Comparison of ENCODE assay signal across 12 cellular contexts in genomic region chr4:83216856-83217683, GRCh38.
A peak's percentile ranks its signal among the peaks of the same experiment; 100 is the strongest.
DNase-seq lines count a peak whose midpoint lies in the region; ATAC-seq, FAIRE-seq and TF ChIP-seq lines count a peak whose summit lies in the region.
"Had no signal": no experiment of that assay in that cellular context is flagged by ENCODE, and none has a peak within 500 bp of the region (broad histone marks: within the 10 kb centered on the region; RNA-seq: fewer than 3 reads in every experiment).

No MANE protein-coding gene starts in this region.

- intact Hi-C loops in activated CD4-positive, alpha-beta T cell treated with anti-CD3 and anti-CD28 coated beads, Interleukin-2, amount 10 ng/mL, durations not matched to agents 24 days and 14 days (cut with micrococcal nuclease) = loop anchor here (5.0 kb wide), 3 partner anchors 35 to 125 kb away; partner anchors contain the start of gene COQ2
- intact Hi-C loops in Panc1 (cut with micrococcal nuclease; ENCODE audit: unreplicated experiment) = no loop called here
- intact Hi-C loops in pancreas (cut with DNase I) = no loop called here

- H3K27me3 ChIP-seq in Panc1 (ENCODE audit: control insufficient read depth, insufficient read depth, low read length) (no peaks in the 10 kb centered on the region), pancreas (no peaks in the 10 kb centered on the region)
- H3K27me3 ChIP-seq: heart left ventricle, sigmoid colon had no signal

- no peak for FAIRE-seq in pancreas (lab: Jason Lieb, UNC)

- peaks cover 70% of the 10 kb centered on the region for H3K4me1 Mint-ChIP-seq in activated CD4-positive, alpha-beta T cell treated with anti-CD3 and anti-CD28 coated beads, Interleukin-2, amount 10 ng/mL, durations not matched to agents 24 days and 14 days
- H3K4me1 Mint-ChIP-seq in endothelial cell (ENCODE audit: unreplicated experiment) = peaks cover 10% of the 10 kb centered on the region

- H3K36me3 Mint-ChIP-seq in activated CD4-positive, alpha-beta T cell treated with anti-CD3 and anti-CD28 coated beads, Interleukin-2, amount 10 ng/mL, durations not matched to agents 24 days and 14 days (ENCODE audit: low read depth) = no peaks in the 10 kb centered on the region
- no peaks in the 10 kb centered on the region for H3K36me3 Mint-ChIP-seq in endothelial cell (ENCODE audit: low read depth, unreplicated experiment)

- no peaks in the 10 kb centered on the region for H3K9me3 ChIP-seq in Panc1 (ENCODE audit: control insufficient read depth, insufficient read depth, low read depth, low read length)
- H3K9me3 ChIP-seq in pancreas = no peaks in the 10 kb centered on the region
- H3K9me3 ChIP-seq: sigmoid colon had no signal

- CTCF ChIA-PET in Panc1 (lab: Charles Lee) = no interaction called here

- ATAC-seq in Panc1 = no peak
- no peak for ATAC-seq in stimulated activated naive CD8-positive, alpha-beta T cell treated with anti-CD3 and anti-CD28 coated beads, Interleukin-15, Interleukin-2, amounts not matched to agents 100 U/mL and 50 U/mL, for 24 hours
- ATAC-seq in pancreas = no peak
- ATAC-seq in GM21825 (IDR thresholded peaks at IDR 0.05; ENCODE audit: unreplicated experiment) = no peak

- BruUV-seq in Panc1 (replicated peaks; lab: Mats Ljungman, UMichigan) = no TSS peak

- H3K36me3 ChIP-seq in Panc1 (ENCODE audit: control insufficient read depth, insufficient read depth, low read length) = no peaks in the 10 kb centered on the region
- no peaks in the 10 kb centered on the region for H3K36me3 ChIP-seq in pancreas
- H3K36me3 ChIP-seq: heart left ventricle, sigmoid colon had no signal

- H3K4me3 ChIP-seq in Panc1 (ENCODE audit: low read depth in 2 of 2, low read length in 2 of 2) = no peak overlapping the region
- H3K4me3 ChIP-seq in pancreas = no peak overlapping the region
- H3K4me3 ChIP-seq: heart left ventricle, sigmoid colon had no signal

- peaks cover 10% of the 10 kb centered on the region for H3K9me3 Mint-ChIP-seq in activated CD4-positive, alpha-beta T cell treated with anti-CD3 and anti-CD28 coated beads, Interleukin-2, amount 10 ng/mL, durations not matched to agents 24 days and 14 days
- H3K9me3 Mint-ChIP-seq in endothelial cell (ENCODE audit: unreplicated experiment) = no peaks in the 10 kb centered on the region

- POLR2A ChIA-PET in Panc1 (lab: Charles Lee) = interaction anchor here (0.5 kb wide), 1 partner anchor 743 kb away, joined by 8 read pairs; no protein-coding TSS in a partner anchor

- TF ChIP-seq CTCF in Panc1 (IDR thresholded peaks at IDR 0.05) (no peak), endothelial cell (IDR thresholded peaks at IDR 0.05; ENCODE audit: unreplicated experiment) (no peak), pancreas (IDR thresholded peaks at IDR 0.05) (no peak)

- H3K4me3 Mint-ChIP-seq in activated CD4-positive, alpha-beta T cell treated with anti-CD3 and anti-CD28 coated beads, Interleukin-2, amount 10 ng/mL, durations not matched to agents 24 days and 14 days = peak overlapping the region; percentile 69
- no peak overlapping the region for H3K4me3 Mint-ChIP-seq in endothelial cell (ENCODE audit: unreplicated experiment)

- in situ Hi-C loops in Panc1 (cut with HindIII; ENCODE audit: low pct_unique_long_range_greater_than_20kb, low sequenced_read_pairs) = no loop called here

- whole genome bisulfite sequencing in pancreas, 2 donors = 91 to 95% methylated on average over 10 of the region's 10 CpGs

- DNase-seq in activated CD4-positive, alpha-beta T cell treated with anti-CD3 and anti-CD28 coated beads, Interleukin-2, amount 10 ng/mL, durations not matched to agents 24 days and 14 days = no peak
- DNase-seq in activated CD4-positive, alpha-beta T cell treated with anti-CD3 and anti-CD28 coated beads, Interleukin-2, amount 50 U/mL, for 48 hours = no peak
- DNase-seq in Panc1 (ENCODE audit: low read depth, low spot score) = no peak
- no peak for DNase-seq in endothelial cell (ENCODE audit: low spot score)
- DNase-seq in stimulated activated naive CD8-positive, alpha-beta T cell treated with anti-CD3 and anti-CD28 coated beads, Interleukin-15, Interleukin-2, amounts not matched to agents 100 U/mL and 50 U/mL, for 24 hours = peak; percentile 14
- no peak for DNase-seq in pancreas
- DNase-seq in DMS53 treated with DMSO at 0.1 percent for 48 hours (lab: John Stamatoyannopoulos, UW; ENCODE audit: unreplicated experiment) = no peak
- DNase-seq: dermis blood vessel endothelial cell, heart left ventricle, NCI-H187, sigmoid colon had no signal

- H3K27ac ChIP-seq in Panc1 (ENCODE audit: low read length) (peak overlapping the region; percentile 57; the same call in 1 of the 2 replicates), pancreas (peak overlapping the region in 2 of 4 donors; percentile 13 to 23)

- no peaks in the 10 kb centered on the region for H3K27me3 Mint-ChIP-seq in activated CD4-positive, alpha-beta T cell treated with anti-CD3 and anti-CD28 coated beads, Interleukin-2, amount 10 ng/mL, durations not matched to agents 24 days and 14 days
- no peaks in the 10 kb centered on the region for H3K27me3 Mint-ChIP-seq in endothelial cell (ENCODE audit: unreplicated experiment)

- H3K4me1 ChIP-seq in Panc1 (ENCODE audit: control insufficient read depth, insufficient read depth, low read length) (no peaks in the 10 kb centered on the region; the same call in 1 of the 2 replicates), pancreas (no peaks in the 10 kb centered on the region)
- H3K4me1 ChIP-seq: sigmoid colon had no signal

- H3K27ac Mint-ChIP-seq in activated CD4-positive, alpha-beta T cell treated with anti-CD3 and anti-CD28 coated beads, Interleukin-2, amount 10 ng/mL, durations not matched to agents 24 days and 14 days = peak overlapping the region; percentile 83
- H3K27ac Mint-ChIP-seq in endothelial cell (ENCODE audit: unreplicated experiment) = peak overlapping the region; percentile 68
